Comparison of ENCODE assay signal across 29 cellular contexts in genomic region chr6:143074101-143074500, GRCh38.
"Had no signal": no experiment of that assay in that cellular context is flagged by ENCODE, and none has a peak within 500 bp of the region (broad histone marks: within the 10 kb centered on the region; RNA-seq: fewer than 3 reads in every experiment).

No MANE protein-coding gene starts in this region.

- H3K36me3 ChIP-seq: adrenal gland, esophagus muscularis mucosa had no signal

- ATAC-seq: activated CD4-positive, alpha-beta T cell treated with anti-CD3 and anti-CD28 coated beads for 36 hours; activated naive CD8-positive, alpha-beta T cell treated with anti-CD3 and anti-CD28 coated beads, Interleukin-2, amount 50 U/mL, for 24 hours; body of pancreas; effector memory CD8-positive, alpha-beta T cell had no signal

- H3K9me3 ChIP-seq: body of pancreas had no signal

- DNase-seq: activated CD4-positive, alpha-beta memory T cell treated with anti-CD3 and anti-CD28 coated beads for 36 hours; activated CD4-positive, alpha-beta T cell treated with anti-CD3 and anti-CD28 coated beads for 36 hours; activated CD4-positive, alpha-beta T cell treated with anti-CD3 and anti-CD28 coated beads, Interleukin-2, amount 10 ng/mL, durations not matched to agents 24 days and 14 days; activated CD4-positive, CD25-positive, alpha-beta regulatory T cell; activated CD4-positive, CD25-positive, alpha-beta regulatory T cell treated with anti-CD3 and anti-CD28 coated beads, Interleukin-2, amount 50 U/mL, for 72 hours; activated CD8-positive, alpha-beta memory T cell treated with anti-CD3 and anti-CD28 coated beads for 24 hours; activated CD8-positive, alpha-beta memory T cell treated with anti-CD3 and anti-CD28 coated beads, Interleukin-2, amount 50 U/mL, for 4 hours; activated effector memory CD4-positive, alpha-beta T cell treated with anti-CD3 and anti-CD28 coated beads, Interleukin-2, amount 50 U/mL, for 16 hours; activated naive CD4-positive, alpha-beta T cell treated with anti-CD3 and anti-CD28 coated beads for 36 hours; activated naive CD8-positive, alpha-beta T cell treated with anti-CD3 and anti-CD28 coated beads for 36 hours; activated naive CD8-positive, alpha-beta T cell treated with anti-CD3 and anti-CD28 coated beads, Interleukin-2, amount 50 U/mL, for 24 hours; activated T-cell treated with anti-CD3 and anti-CD28 coated beads, Interleukin-2, amount 50 U/mL, for 1 hour; activated T-cell treated with anti-CD3 and anti-CD28 coated beads, Interleukin-2, amount 50 U/mL, for 48 hours; adrenal gland; amygdala; aorta; body of pancreas; caudate nucleus; cortex of kidney; dermis blood vessel endothelial cell; effector CD4-positive, alpha-beta T cell; effector memory CD8-positive, alpha-beta T cell; erythroblast; foreskin fibroblast; head of caudate nucleus; T-helper 2 cell had no signal

- H3K4me1 ChIP-seq: adrenal gland, body of pancreas, esophagus muscularis mucosa had no signal

- H3K4me3 ChIP-seq: adrenal gland, body of pancreas, esophagus muscularis mucosa had no signal

- FAIRE-seq: colon, frontal cortex had no signal

- H3K27ac ChIP-seq: adrenal gland, body of pancreas, esophagus muscularis mucosa had no signal

- H3K27me3 ChIP-seq: adrenal gland, body of pancreas, esophagus muscularis mucosa had no signal
